25 cellular contexts compared by ENCODE assay signal in genomic region chr11:31795706-31796522, GRCh38. TPM values are rescaled to one million over a fixed set of nuclear protein-coding genes. Genes with fewer than 3 reads are reported as not detected.
"Had no signal": no experiment of that assay in that cellular context is flagged by ENCODE, and none has a peak within 500 bp of the region (broad histone marks: within the 10 kb centered on the region; RNA-seq: fewer than 3 reads in every experiment).

No MANE protein-coding gene starts in this region.

- H3K4me3 ChIP-seq: gastrocnemius medialis, right lobe of liver, transverse colon had no signal

- FAIRE-seq: endometrium, keratinocyte had no signal

- H3K27ac ChIP-seq: epithelial cell of prostate, gastrocnemius medialis, right lobe of liver, transverse colon had no signal

- H3K9me3 ChIP-seq: gastrocnemius medialis, right lobe of liver, transverse colon had no signal

- DNase-seq: activated CD4-positive, alpha-beta memory T cell treated with anti-CD3 and anti-CD28 coated beads for 36 hours; activated CD4-positive, alpha-beta T cell treated with anti-CD3 and anti-CD28 coated beads, Interleukin-2, amount 10 ng/mL, durations not matched to agents 24 days and 14 days; activated CD4-positive, CD25-positive, alpha-beta regulatory T cell treated with anti-CD3 and anti-CD28 coated beads, Interleukin-2, amount 50 U/mL, for 72 hours; activated naive CD8-positive, alpha-beta T cell treated with anti-CD3 and anti-CD28 coated beads, Interleukin-2, amount 50 U/mL, for 24 hours; activated T-cell treated with anti-CD3 and anti-CD28 coated beads, Interleukin-2, amount 50 U/mL, for 4 hours; amygdala; effector CD4-positive, alpha-beta T cell; gastrocnemius medialis; glutamatergic neuron; left cardiac atrium; naive B cell; right lobe of liver; stimulated activated CD4-positive, alpha-beta T cell treated with anti-CD3 and anti-CD28 coated beads, Interleukin-2, amount 100 ng/mL, for 48 hours; stimulated activated naive CD4-positive, alpha-beta T cell treated with Interleukin-2 at 50 U/mL for 16 hours; T-helper 17 cell; transverse colon had no signal

- H3K36me3 ChIP-seq: gastrocnemius medialis, right lobe of liver, transverse colon had no signal

RNA-seq across cellular contexts. Expression of gene PAX6, which starts 15.2 kb away (rescaled TPM):
- total RNA-seq: activated CD4-positive, alpha-beta memory T cell treated with anti-CD3 and anti-CD28 coated beads for 36 hours; activated CD4-positive, alpha-beta T cell treated with anti-CD3 and anti-CD28 coated beads, Interleukin-2, amount 10 ng/mL, durations not matched to agents 24 days and 14 days; activated CD8-positive, alpha-beta memory T cell treated with anti-CD3 and anti-CD28 coated beads for 36 hours; activated T-cell treated with anti-CD3 and anti-CD28 coated beads, Interleukin-2, amount 50 U/mL, for 4 hours; activated T-helper 17 cell treated with anti-CD3 and anti-CD28 coated beads, Interleukin-2, amount 50 U/mL, for 72 hours; chondrocyte; gastrocnemius medialis; left cardiac atrium; mesothelial cell of epicardium; right lobe of liver; skeletal muscle tissue; T-helper 17 cell; urinary bladder had no signal
- polyA plus RNA-seq: urinary bladder had no signal
